ENCODE assay signal across 27 cellular contexts in the genomic region with DNA sequence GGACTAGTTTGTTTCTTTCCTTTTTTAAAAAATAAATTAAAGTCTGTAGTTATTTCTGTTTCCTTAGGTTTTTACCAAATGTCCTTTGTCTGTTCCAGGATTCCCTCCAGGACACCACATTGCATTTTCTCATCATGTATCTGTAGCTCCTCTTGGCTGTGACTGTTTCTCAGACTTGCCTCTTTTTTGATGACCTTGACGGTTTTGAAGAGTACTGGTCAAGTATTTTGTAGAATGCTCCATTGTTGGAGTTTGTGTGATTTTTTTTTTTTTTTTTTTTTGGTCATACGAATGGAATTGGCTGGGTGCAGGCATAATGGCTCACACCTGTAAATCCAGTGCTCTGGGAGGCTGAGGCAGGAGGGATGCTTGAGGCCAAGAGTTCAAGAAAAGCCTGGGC.
"Had no signal": no experiment of that assay in that cellular context is flagged by ENCODE, and none has a peak within 500 bp of the region (broad histone marks: within the 10 kb centered on the region; RNA-seq: fewer than 3 reads in every experiment).

No MANE protein-coding gene starts in this region.

- DNase-seq: stimulated activated CD4-positive, alpha-beta T cell treated with anti-CD3 and anti-CD28 coated beads, Interleukin-2, amount 100 ng/mL, for 48 hours; stimulated activated CD4-positive, alpha-beta T cell treated with anti-CD3 and anti-CD28 coated beads, Interleukin-4, amount 100 ng/mL, for 1 hour; stimulated activated CD4-positive, alpha-beta T cell treated with anti-CD3 and anti-CD28 coated beads, Interleukin-4, amount 100 ng/mL, for 24 hours; stimulated activated CD4-positive, alpha-beta T cell treated with anti-CD3 and anti-CD28 coated beads, Interleukin-4, amount 100 ng/mL, for 4 hours; stimulated activated CD8-positive, alpha-beta memory T cell treated with anti-CD3 and anti-CD28 coated beads, Interleukin-4, amount 100 ng/mL, for 48 hours; stimulated activated naive B cell treated with anti-CD40 and anti-IgM and Interleukin-4, amounts not matched to agents 10 μg/mL and 1 μg/mL and 100 μg/mL, for 72 hours; stimulated activated naive CD4-positive, alpha-beta T cell; stimulated activated naive CD4-positive, alpha-beta T cell treated with Interleukin-2 at 50 U/mL for 16 hours; stimulated activated naive CD8-positive, alpha-beta T cell treated with anti-CD3 and anti-CD28 coated beads, Interleukin-15, amount 100 ng/mL, for 72 hours; stimulated activated naive CD8-positive, alpha-beta T cell treated with anti-CD3 and anti-CD28 coated beads, Interleukin-15, Interleukin-2, amounts not matched to agents 100 U/mL and 50 U/mL, for 24 hours; stomach; substantia nigra; testis; thyroid gland; tibial artery; transverse colon; trophoblast cell; upper lobe of left lung; upper lobe of right lung; uterus had no signal

- FAIRE-seq: urothelium cell line had no signal

- ATAC-seq: stimulated activated effector memory CD8-positive, alpha-beta T cell treated with anti-CD3 and anti-CD28 coated beads, Interleukin-12 subunit alpha, Interleukin-12 subunit beta, amount 100 ng/mL, for 72 hours; stimulated activated memory B cell treated with anti-CD40 and anti-IgM and Interleukin-4, amounts not matched to agents 10 μg/mL and 1 μg/mL and 100 μg/mL, for 72 hours; stimulated activated naive B cell treated with anti-CD40 and anti-IgM and Interleukin-4, amounts not matched to agents 10 μg/mL and 1 μg/mL and 100 μg/mL, for 72 hours; stimulated activated naive CD8-positive, alpha-beta T cell treated with anti-CD3 and anti-CD28 coated beads, Interleukin-15, amount 100 ng/mL, for 72 hours; stimulated activated naive CD8-positive, alpha-beta T cell treated with anti-CD3 and anti-CD28 coated beads, Interleukin-15, Interleukin-2, amounts not matched to agents 100 U/mL and 50 U/mL, for 24 hours; upper lobe of right lung had no signal

- H3K9me3 ChIP-seq: suprapubic skin, testis, thoracic aorta, thyroid gland, transverse colon, upper lobe of right lung, uterus, vagina had no signal

- H3K4me3 ChIP-seq: stomach, suprapubic skin, testis, thoracic aorta, thyroid gland, tibial artery, tibial nerve, transverse colon, upper lobe of left lung, upper lobe of right lung, uterus, vagina had no signal

- H3K4me1 ChIP-seq: thyroid gland, upper lobe of left lung, upper lobe of right lung had no signal

- H3K27me3 ChIP-seq: stomach, suprapubic skin, testis, thyroid gland, tibial artery, tibial nerve, transverse colon, upper lobe of left lung, upper lobe of right lung, uterus, vagina had no signal

- H3K27ac ChIP-seq: stomach, suprapubic skin, testis, thoracic aorta, thyroid gland, tibial artery, tibial nerve, transverse colon, upper lobe of left lung, upper lobe of right lung, uterus, vagina had no signal

- H3K36me3 ChIP-seq: suprapubic skin, thoracic aorta, thyroid gland, transverse colon, upper lobe of left lung, upper lobe of right lung, uterus, vagina had no signal
